In the genomic region with DNA sequence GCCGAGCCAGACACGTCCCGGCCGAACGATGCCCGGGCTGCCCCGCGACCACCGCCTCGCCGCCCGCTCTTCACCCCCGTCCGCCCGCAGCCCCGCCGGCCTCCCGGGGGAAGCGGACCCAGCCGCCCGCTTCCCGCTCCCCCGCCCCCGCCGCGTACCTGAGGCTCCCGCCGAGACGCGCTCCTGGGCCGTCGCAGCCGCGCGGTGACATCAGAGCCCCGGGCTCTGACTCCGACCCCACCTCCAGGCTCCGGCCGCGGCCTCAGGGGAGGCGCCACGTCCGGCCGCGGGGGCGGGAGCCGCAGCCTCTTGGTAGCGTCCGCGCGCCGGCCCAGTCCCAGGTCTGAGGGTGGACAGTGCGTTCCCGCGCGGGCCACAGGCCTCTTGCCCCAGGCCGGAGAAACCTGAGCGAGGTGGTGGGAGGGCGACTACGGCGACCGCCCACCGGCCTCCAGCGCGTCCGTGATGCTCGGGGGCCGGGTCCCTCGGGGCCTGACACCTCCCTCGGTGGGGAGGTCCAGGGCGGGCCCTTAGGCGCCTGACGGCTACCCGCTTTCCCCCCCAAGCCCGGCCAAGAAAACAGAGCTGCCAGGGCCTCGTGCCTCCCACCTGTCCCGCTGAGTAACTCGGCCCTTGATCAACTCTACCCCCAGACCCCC, we compare ENCODE assay signal across 1 cellular context.
TF ChIP-seq lines count a peak whose summit lies in the region.

A gene with protein sequence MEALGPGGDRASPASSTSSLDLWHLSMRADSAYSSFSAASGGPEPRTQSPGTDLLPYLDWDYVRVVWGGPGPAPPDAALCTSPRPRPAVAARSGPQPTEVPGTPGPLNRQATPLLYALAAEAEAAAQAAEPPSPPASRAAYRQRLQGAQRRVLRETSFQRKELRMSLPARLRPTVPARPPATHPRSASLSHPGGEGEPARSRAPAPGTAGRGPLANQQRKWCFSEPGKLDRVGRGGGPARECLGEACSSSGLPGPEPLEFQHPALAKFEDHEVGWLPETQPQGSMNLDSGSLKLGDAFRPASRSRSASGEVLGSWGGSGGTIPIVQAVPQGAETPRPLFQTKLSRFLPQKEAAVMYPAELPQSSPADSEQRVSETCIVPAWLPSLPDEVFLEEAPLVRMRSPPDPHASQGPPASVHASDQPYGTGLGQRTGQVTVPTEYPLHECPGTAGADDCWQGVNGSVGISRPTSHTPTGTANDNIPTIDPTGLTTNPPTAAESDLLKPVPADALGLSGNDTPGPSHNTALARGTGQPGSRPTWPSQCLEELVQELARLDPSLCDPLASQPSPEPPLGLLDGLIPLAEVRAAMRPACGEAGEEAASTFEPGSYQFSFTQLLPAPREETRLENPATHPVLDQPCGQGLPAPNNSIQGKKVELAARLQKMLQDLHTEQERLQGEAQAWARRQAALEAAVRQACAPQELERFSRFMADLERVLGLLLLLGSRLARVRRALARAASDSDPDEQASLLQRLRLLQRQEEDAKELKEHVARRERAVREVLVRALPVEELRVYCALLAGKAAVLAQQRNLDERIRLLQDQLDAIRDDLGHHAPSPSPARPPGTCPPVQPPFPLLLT (minus strand): TSS at position 212 of the 659 bp plus-strand sequence. CDS start 4,507 bp downstream, outside the sequence.

TF ChIP-seq in HepG2, 621 proteins besides CTCF, POLR2A, EP300 and RAD21 (continued from another document and continues in another):
- TF ChIP-seq MTF2 (CRISPR knock-in tag; IDR thresholded peaks at IDR 0.05; ENCODE audit: borderline replicate concordance) (0 out of 2 replicates have a peak, but pooled peaks have one; percentile 45), SOX5 (CRISPR knock-in tag; IDR thresholded peaks at IDR 0.05; ENCODE audit: borderline replicate concordance) (peak; percentile 8; the same call in 1 of the 2 replicates), NRL (CRISPR knock-in tag; IDR thresholded peaks at IDR 0.05; ENCODE audit: borderline replicate concordance) (peak; percentile 56; the same call in 1 of the 2 replicates), POLR2AphosphoS5 (IDR thresholded peaks at IDR 0.05; ENCODE audit: low read depth, low read length) (peak; percentile 52; the same call in 1 of the 2 replicates), KAT7 (CRISPR knock-in tag; IDR thresholded peaks at IDR 0.05; ENCODE audit: borderline replicate concordance) (peak; percentile 68), BHLHE40 (IDR thresholded peaks at IDR 0.05; ENCODE audit: low read length) (peak; percentile 55; the same call in 1 of the 2 replicates), ZFP37 (CRISPR knock-in tag; IDR thresholded peaks at IDR 0.05; ENCODE audit: borderline replicate concordance) (no peak), SIX1 (CRISPR knock-in tag; IDR thresholded peaks at IDR 0.05; ENCODE audit: borderline replicate concordance) (0 out of 2 replicates have a peak, but pooled peaks have one; percentile 26), ZNF136 (CRISPR knock-in tag; IDR thresholded peaks at IDR 0.05; ENCODE audit: low read depth) (no peak)
- TF ChIP-seq, protein P1, sequence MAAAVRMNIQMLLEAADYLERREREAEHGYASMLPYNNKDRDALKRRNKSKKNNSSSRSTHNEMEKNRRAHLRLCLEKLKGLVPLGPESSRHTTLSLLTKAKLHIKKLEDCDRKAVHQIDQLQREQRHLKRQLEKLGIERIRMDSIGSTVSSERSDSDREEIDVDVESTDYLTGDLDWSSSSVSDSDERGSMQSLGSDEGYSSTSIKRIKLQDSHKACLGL (CRISPR knock-in tag; IDR thresholded peaks at IDR 0.05) = peak; percentile 53; the same call in 1 of the 2 replicates
- TF ChIP-seq, protein P2, sequence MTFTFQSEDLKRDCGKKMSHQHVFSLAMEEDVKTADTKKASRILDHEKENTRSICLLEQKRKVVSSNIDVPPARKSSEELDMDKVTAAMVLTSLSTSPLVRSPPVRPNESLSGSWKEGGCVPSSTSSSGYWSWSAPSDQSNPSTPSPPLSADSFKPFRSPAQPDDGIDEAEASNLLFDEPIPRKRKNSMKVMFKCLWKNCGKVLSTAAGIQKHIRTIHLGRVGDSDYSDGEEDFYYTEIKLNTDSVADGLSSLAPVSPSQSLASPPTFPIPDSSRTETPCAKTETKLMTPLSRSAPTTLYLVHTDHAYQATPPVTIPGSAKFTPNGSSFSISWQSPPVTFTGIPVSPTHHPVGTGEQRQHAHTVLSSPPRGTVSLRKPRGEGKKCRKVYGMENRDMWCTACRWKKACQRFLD (CRISPR knock-in tag; IDR thresholded peaks at IDR 0.05; ENCODE audit: borderline replicate concordance) = 0 out of 2 replicates have a peak, but pooled peaks have one; percentile 54
- TF ChIP-seq, protein P3, sequence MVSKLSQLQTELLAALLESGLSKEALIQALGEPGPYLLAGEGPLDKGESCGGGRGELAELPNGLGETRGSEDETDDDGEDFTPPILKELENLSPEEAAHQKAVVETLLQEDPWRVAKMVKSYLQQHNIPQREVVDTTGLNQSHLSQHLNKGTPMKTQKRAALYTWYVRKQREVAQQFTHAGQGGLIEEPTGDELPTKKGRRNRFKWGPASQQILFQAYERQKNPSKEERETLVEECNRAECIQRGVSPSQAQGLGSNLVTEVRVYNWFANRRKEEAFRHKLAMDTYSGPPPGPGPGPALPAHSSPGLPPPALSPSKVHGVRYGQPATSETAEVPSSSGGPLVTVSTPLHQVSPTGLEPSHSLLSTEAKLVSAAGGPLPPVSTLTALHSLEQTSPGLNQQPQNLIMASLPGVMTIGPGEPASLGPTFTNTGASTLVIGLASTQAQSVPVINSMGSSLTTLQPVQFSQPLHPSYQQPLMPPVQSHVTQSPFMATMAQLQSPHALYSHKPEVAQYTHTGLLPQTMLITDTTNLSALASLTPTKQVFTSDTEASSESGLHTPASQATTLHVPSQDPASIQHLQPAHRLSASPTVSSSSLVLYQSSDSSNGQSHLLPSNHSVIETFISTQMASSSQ (IDR thresholded peaks at IDR 0.05; ENCODE audit: low read depth) = no peak
- TF ChIP-seq, protein P3 (CRISPR knock-in tag; IDR thresholded peaks at IDR 0.05; ENCODE audit: borderline replicate concordance) = peak; percentile 45; the same call in 1 of the 2 replicates
- TF ChIP-seq, protein P4, sequence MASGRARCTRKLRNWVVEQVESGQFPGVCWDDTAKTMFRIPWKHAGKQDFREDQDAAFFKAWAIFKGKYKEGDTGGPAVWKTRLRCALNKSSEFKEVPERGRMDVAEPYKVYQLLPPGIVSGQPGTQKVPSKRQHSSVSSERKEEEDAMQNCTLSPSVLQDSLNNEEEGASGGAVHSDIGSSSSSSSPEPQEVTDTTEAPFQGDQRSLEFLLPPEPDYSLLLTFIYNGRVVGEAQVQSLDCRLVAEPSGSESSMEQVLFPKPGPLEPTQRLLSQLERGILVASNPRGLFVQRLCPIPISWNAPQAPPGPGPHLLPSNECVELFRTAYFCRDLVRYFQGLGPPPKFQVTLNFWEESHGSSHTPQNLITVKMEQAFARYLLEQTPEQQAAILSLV (CRISPR knock-in tag; IDR thresholded peaks at IDR 0.05; ENCODE audit: borderline replicate concordance) = peak; percentile 52; the same call in 1 of the 2 replicates
- TF ChIP-seq, protein P5, sequence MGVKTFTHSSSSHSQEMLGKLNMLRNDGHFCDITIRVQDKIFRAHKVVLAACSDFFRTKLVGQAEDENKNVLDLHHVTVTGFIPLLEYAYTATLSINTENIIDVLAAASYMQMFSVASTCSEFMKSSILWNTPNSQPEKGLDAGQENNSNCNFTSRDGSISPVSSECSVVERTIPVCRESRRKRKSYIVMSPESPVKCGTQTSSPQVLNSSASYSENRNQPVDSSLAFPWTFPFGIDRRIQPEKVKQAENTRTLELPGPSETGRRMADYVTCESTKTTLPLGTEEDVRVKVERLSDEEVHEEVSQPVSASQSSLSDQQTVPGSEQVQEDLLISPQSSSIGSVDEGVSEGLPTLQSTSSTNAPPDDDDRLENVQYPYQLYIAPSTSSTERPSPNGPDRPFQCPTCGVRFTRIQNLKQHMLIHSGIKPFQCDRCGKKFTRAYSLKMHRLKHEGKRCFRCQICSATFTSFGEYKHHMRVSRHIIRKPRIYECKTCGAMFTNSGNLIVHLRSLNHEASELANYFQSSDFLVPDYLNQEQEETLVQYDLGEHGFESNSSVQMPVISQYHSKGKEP (CRISPR knock-in tag; IDR thresholded peaks at IDR 0.05) = 0 out of 2 replicates have a peak, but pooled peaks have one; percentile 13
- TF ChIP-seq, protein P6, sequence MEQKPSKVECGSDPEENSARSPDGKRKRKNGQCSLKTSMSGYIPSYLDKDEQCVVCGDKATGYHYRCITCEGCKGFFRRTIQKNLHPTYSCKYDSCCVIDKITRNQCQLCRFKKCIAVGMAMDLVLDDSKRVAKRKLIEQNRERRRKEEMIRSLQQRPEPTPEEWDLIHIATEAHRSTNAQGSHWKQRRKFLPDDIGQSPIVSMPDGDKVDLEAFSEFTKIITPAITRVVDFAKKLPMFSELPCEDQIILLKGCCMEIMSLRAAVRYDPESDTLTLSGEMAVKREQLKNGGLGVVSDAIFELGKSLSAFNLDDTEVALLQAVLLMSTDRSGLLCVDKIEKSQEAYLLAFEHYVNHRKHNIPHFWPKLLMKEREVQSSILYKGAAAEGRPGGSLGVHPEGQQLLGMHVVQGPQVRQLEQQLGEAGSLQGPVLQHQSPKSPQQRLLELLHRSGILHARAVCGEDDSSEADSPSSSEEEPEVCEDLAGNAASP (CRISPR knock-in tag; IDR thresholded peaks at IDR 0.05; ENCODE audit: borderline replicate concordance) = 0 out of 2 replicates have a peak, but pooled peaks have one; percentile 18
- TF ChIP-seq, protein P7, sequence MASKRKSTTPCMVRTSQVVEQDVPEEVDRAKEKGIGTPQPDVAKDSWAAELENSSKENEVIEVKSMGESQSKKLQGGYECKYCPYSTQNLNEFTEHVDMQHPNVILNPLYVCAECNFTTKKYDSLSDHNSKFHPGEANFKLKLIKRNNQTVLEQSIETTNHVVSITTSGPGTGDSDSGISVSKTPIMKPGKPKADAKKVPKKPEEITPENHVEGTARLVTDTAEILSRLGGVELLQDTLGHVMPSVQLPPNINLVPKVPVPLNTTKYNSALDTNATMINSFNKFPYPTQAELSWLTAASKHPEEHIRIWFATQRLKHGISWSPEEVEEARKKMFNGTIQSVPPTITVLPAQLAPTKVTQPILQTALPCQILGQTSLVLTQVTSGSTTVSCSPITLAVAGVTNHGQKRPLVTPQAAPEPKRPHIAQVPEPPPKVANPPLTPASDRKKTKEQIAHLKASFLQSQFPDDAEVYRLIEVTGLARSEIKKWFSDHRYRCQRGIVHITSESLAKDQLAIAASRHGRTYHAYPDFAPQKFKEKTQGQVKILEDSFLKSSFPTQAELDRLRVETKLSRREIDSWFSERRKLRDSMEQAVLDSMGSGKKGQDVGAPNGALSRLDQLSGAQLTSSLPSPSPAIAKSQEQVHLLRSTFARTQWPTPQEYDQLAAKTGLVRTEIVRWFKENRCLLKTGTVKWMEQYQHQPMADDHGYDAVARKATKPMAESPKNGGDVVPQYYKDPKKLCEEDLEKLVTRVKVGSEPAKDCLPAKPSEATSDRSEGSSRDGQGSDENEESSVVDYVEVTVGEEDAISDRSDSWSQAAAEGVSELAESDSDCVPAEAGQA (IDR thresholded peaks at IDR 0.05; ENCODE audit: low read depth) = peak; percentile 53; the same call in 1 of the 2 replicates
- TF ChIP-seq, protein P7 (CRISPR knock-in tag; IDR thresholded peaks at IDR 0.05; ENCODE audit: borderline replicate concordance) = no peak
- TF ChIP-seq, protein P8, sequence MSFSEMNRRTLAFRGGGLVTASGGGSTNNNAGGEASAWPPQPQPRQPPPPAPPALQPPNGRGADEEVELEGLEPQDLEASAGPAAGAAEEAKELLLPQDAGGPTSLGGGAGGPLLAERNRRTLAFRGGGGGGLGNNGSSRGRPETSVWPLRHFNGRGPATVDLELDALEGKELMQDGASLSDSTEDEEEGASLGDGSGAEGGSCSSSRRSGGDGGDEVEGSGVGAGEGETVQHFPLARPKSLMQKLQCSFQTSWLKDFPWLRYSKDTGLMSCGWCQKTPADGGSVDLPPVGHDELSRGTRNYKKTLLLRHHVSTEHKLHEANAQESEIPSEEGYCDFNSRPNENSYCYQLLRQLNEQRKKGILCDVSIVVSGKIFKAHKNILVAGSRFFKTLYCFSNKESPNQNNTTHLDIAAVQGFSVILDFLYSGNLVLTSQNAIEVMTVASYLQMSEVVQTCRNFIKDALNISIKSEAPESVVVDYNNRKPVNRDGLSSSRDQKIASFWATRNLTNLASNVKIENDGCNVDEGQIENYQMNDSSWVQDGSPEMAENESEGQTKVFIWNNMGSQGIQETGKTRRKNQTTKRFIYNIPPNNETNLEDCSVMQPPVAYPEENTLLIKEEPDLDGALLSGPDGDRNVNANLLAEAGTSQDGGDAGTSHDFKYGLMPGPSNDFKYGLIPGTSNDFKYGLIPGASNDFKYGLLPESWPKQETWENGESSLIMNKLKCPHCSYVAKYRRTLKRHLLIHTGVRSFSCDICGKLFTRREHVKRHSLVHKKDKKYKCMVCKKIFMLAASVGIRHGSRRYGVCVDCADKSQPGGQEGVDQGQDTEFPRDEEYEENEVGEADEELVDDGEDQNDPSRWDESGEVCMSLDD (CRISPR knock-in tag; IDR thresholded peaks at IDR 0.05; ENCODE audit: borderline replicate concordance) = peak; percentile 46; the same call in 1 of the 2 replicates
